ENCODE assay signal across 10 cellular contexts in the genomic region with DNA sequence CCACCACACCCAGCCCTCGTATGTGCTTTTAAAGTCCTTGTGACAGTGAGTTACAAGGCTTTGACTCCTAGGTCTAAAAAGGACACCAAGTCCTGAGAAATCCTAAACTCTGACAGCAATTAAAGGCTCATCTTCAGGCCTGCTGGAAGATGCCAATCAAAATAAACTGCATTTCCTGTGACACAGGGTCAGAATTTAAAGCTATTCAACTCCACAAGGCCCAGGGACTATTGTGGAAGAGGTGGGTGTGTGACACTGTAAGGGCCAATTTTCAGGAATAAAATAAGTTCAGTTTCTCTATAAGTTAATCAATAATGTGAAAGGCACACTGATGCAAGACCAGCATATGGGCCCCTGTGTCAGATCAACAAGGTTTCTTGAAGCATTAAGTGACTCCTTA.
"Had no signal": no experiment of that assay in that cellular context is flagged by ENCODE, and none has a peak within 500 bp of the region (broad histone marks: within the 10 kb centered on the region; RNA-seq: fewer than 3 reads in every experiment).

No MANE protein-coding gene starts in this region.

- H3K27ac ChIP-seq: GM23248, HL-60 had no signal

- H3K27ac Mint-ChIP-seq: HFFc6 had no signal

- ATAC-seq: HCT116, K562 had no signal

- H3K4me3 ChIP-seq: GM23248, HAP-1, K562 had no signal

- H3K4me3 Mint-ChIP-seq: HFFc6 had no signal

- H3K4me1 ChIP-seq: HAP-1 had no signal

- FAIRE-seq: K562 had no signal

- H2AFZ ChIP-seq: GM23248 had no signal

- DNase-seq: GM23248, GOT3, H7, HFFc6, IMR-90, KG1 had no signal

- H3K9ac ChIP-seq: GM23248 had no signal

- H3K36me3 ChIP-seq: HAP-1 had no signal
